Comparison of ENCODE assay signal across 11 cellular contexts in the genomic region with DNA sequence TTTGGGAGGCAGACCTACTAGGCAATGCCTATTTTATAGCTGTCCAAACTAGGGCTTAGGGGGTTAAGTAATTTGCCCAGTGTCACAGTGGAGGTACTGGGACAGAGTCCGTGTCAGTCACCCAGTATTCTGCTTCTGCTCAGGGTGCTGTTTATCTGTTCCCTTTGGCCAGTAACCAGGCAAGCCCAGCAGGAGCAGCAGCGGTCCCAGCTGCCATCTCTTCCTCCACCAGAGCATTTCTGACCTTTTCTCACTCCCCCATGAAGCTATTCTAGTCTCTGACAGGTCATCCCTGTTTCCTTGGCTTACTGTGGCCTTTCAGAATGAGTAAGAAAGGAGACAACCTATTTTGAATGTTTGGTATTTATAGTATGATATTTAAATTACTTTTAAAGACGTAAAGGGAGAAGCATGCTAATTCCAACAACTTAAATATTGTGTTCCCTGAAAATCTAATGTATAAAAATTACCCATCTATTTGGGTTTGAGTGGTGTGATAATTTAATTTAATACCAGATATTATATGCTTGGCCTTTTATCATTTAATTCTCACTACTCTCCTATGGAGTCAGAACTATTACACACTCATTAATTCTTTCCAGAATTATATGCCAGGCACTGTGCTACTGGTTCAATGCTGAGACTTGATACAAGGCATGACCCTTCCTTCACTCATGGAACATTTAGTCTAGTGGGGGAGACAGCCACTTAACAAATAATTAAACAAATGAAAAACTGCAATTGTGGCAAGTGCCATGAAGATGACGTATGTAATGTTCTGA.
DNase-seq lines count a peak whose midpoint lies in the region; ATAC-seq and TF ChIP-seq lines count a peak whose summit lies in the region.
"Had no signal": no experiment of that assay in that cellular context is flagged by ENCODE, and none has a peak within 500 bp of the region (broad histone marks: within the 10 kb centered on the region; RNA-seq: fewer than 3 reads in every experiment).

No MANE protein-coding gene starts in this region.

- no peak overlapping the region for H3K27ac ChIP-seq in prostate gland
- H3K27ac ChIP-seq: cardiac muscle cell had no signal

- H3K27ac Mint-ChIP-seq in endothelial cell (ENCODE audit: unreplicated experiment) = no peak overlapping the region

- intact Hi-C loops in prostate gland (cut with DNase I) = no loop called here

- H3K4me3 Mint-ChIP-seq in endothelial cell (ENCODE audit: unreplicated experiment) = peak overlapping the region; percentile 38

- H3K9me3 ChIP-seq in prostate gland = no peaks in the 10 kb centered on the region

- peak; percentile 38; the same call in 1 of the 2 replicates for TF ChIP-seq CTCF in GM12875 (IDR thresholded peaks at IDR 0.05; ENCODE audit: borderline replicate concordance, insufficient read depth, low read depth, low read length)
- no peak for TF ChIP-seq CTCF in endothelial cell (IDR thresholded peaks at IDR 0.05; ENCODE audit: unreplicated experiment)
- no peak for TF ChIP-seq CTCF in prostate gland (IDR thresholded peaks at IDR 0.05)

- no peaks in the 10 kb centered on the region for H3K27me3 ChIP-seq in prostate gland (replicated peaks; ENCODE audit: insufficient read depth)
- H3K27me3 ChIP-seq: cardiac muscle cell had no signal

- H3K9me3 Mint-ChIP-seq in endothelial cell (ENCODE audit: unreplicated experiment) = no peaks in the 10 kb centered on the region

- no peak for TF ChIP-seq POLR2A in prostate gland (IDR thresholded peaks at IDR 0.05)

- 84% methylated on average over 4 of the region's 4 CpGs for WGBS in prostate gland

- no peak overlapping the region for H3K4me3 ChIP-seq in GM12875 (ENCODE audit: low read depth, low read length)
- H3K4me3 ChIP-seq in prostate gland = no peak overlapping the region
- H3K4me3 ChIP-seq: cardiac muscle cell had no signal

- H3K27me3 Mint-ChIP-seq in endothelial cell (ENCODE audit: unreplicated experiment) = no peaks in the 10 kb centered on the region

- H3K4me1 Mint-ChIP-seq in endothelial cell (ENCODE audit: unreplicated experiment) = peaks cover 24% of the 10 kb centered on the region

- H3K4me1 ChIP-seq in prostate gland (replicated peaks) = no peaks in the 10 kb centered on the region

- peaks cover 18% of the 10 kb centered on the region for H3K36me3 Mint-ChIP-seq in endothelial cell (ENCODE audit: low read depth, unreplicated experiment)

- H3K36me3 ChIP-seq in prostate gland = no peaks in the 10 kb centered on the region
- H3K36me3 ChIP-seq: cardiac muscle cell had no signal

- no peak for DNase-seq in endothelial cell (ENCODE audit: low spot score)
- no peak for DNase-seq in DMS 273 treated with DMSO at 0.1 percent for 48 hours (lab: John Stamatoyannopoulos, UW)
- no peak for DNase-seq in NCI-H510A (lab: John Stamatoyannopoulos, UW)
- DNase-seq in stimulated activated CD4-positive, alpha-beta T cell treated with anti-CD3 and anti-CD28 coated beads, Interleukin-4, amount 100 ng/mL, for 1 hour = no peak
- no peak for DNase-seq in prostate gland (ENCODE audit: low spot score)
- DNase-seq: NCI-H748 treated with DMSO at 0.1 percent for 48 hours; stimulated activated naive CD4-positive, alpha-beta T cell treated with Interleukin-2 at 50 U/mL for 16 hours had no signal

- ATAC-seq in GM19438 (IDR thresholded peaks at IDR 0.05; ENCODE audit: low read depth, unreplicated experiment) (peak; percentile 81), HG03064 (IDR thresholded peaks at IDR 0.05; ENCODE audit: low read depth, unreplicated experiment) (peak; percentile 81)
